9 cellular contexts compared by ENCODE assay signal in genomic region chr10:51832652-51833383, GRCh38.
DNase-seq lines count a peak whose midpoint lies in the region; ATAC-seq and TF ChIP-seq lines count a peak whose summit lies in the region.
"Had no signal": no experiment of that assay in that cellular context is flagged by ENCODE, and none has a peak within 500 bp of the region (broad histone marks: within the 10 kb centered on the region; RNA-seq: fewer than 3 reads in every experiment).

No MANE protein-coding gene starts in this region.

- no peaks in the 10 kb centered on the region for H3K79me2 ChIP-seq in neural progenitor cell (ENCODE audit: low read depth)

- H3F3A ChIP-seq in neural progenitor cell (ENCODE audit: low read depth), result peaks cover 29% of the 10 kb centered on the region

- H3K36me3 ChIP-seq in neural progenitor cell, result peaks cover 13% of the 10 kb centered on the region
- H3K36me3 ChIP-seq: SJCRH30 had no signal

- no peak overlapping the region for H3K27ac Mint-ChIP-seq in neural progenitor cell

- DNase-seq in activated naive CD4-positive, alpha-beta T cell treated with anti-CD3 and anti-CD28 coated beads, Interleukin-2, amount 50 U/mL, for 16 hours, result peak; percentile 13
- DNase-seq in neural progenitor cell (ENCODE audit: low spot score), result peak; percentile 16
- no peak for DNase-seq in hippocampal formation (lab: John Stamatoyannopoulos, UW)
- DNase-seq in SKM-1 (lab: John Stamatoyannopoulos, UW; ENCODE audit: unreplicated experiment), result no peak
- no peak for DNase-seq in posterior cingulate gyrus
- no peak for DNase-seq in central memory CD4-positive, alpha-beta T cell

- no peak overlapping the region for H3K4me2 ChIP-seq in neural progenitor cell

- H3K4me1 Mint-ChIP-seq in neural progenitor cell, result peaks cover 6% of the 10 kb centered on the region

- peaks cover 12% of the 10 kb centered on the region for H3K4me1 ChIP-seq in neural progenitor cell
- H3K4me1 ChIP-seq: SJCRH30 had no signal

- intact Hi-C loops in posterior cingulate gyrus (cut with DNase I), result no loop called here

- peaks cover 9% of the 10 kb centered on the region for H3K9me3 ChIP-seq in neural progenitor cell (ENCODE audit: low read depth)
- H3K9me3 ChIP-seq: SJCRH30 had no signal

- TF ChIP-seq CTCF in neural progenitor cell (IDR thresholded peaks at IDR 0.05), result no peak

- no peak overlapping the region for H3K9ac ChIP-seq in neural progenitor cell

- ATAC-seq in GM18870 (IDR thresholded peaks at IDR 0.05; ENCODE audit: unreplicated experiment), result peak; percentile 91
- peak; percentile 92 for ATAC-seq in HG03060 (IDR thresholded peaks at IDR 0.05; ENCODE audit: low read depth, unreplicated experiment)

- peak overlapping the region; percentile 76 for H3K27ac ChIP-seq in neural progenitor cell
- H3K27ac ChIP-seq: SJCRH30 had no signal

- H3K27me3 ChIP-seq in neural progenitor cell, result no peaks in the 10 kb centered on the region
- H3K27me3 ChIP-seq: SJCRH30 had no signal

- H3K4me3 Mint-ChIP-seq in neural progenitor cell, result no peak overlapping the region

- H3K9me3 Mint-ChIP-seq in neural progenitor cell, result peaks cover 17% of the 10 kb centered on the region

- H3K27me3 Mint-ChIP-seq in neural progenitor cell (ENCODE audit: insufficient read depth, low read depth), result no peaks in the 10 kb centered on the region

- H4K20me1 ChIP-seq in neural progenitor cell (ENCODE audit: low read depth), result no peaks in the 10 kb centered on the region

- no peak overlapping the region for H3K4me3 ChIP-seq in neural progenitor cell
- H3K4me3 ChIP-seq: SJCRH30 had no signal

- no peaks in the 10 kb centered on the region for H3K36me3 Mint-ChIP-seq in neural progenitor cell

- H2AFZ ChIP-seq in neural progenitor cell (replicated peaks), result no peak overlapping the region

Comparison
In these comparisons a context has a peak if more than half of its experiments do, and no peak if none do; other contexts are left out.
1. DNase-seq: peak in activated naive CD4-positive, alpha-beta T cell treated with anti-CD3 and anti-CD28 coated beads, Interleukin-2, amount 50 U/mL, for 16 hours (single experiment) and neural progenitor cell (single experiment); none in hippocampal formation (0 of 2), SKM-1 (single experiment), posterior cingulate gyrus (0 of 10) and central memory CD4-positive, alpha-beta T cell (single experiment).